In genomic region chr4:39353149-39353477, GRCh38 we compare ENCODE assay signal across 7 cellular contexts. TPM values are rescaled to one million over a fixed set of nuclear protein-coding genes. Genes with fewer than 3 reads are reported as not detected.
DNase-seq lines count a peak whose midpoint lies in the region; ATAC-seq, FAIRE-seq and TF ChIP-seq lines count a peak whose summit lies in the region.
"Not testable (repeated sequence)": the region's sequence is repeated elsewhere in the genome, so short reads cannot be mapped to it uniquely, and the experiment has no call there.

No MANE protein-coding gene starts in this region.

- peak overlapping the region; percentile 82 for H3K4me3 Mint-ChIP-seq in activated T-helper 17 cell treated with anti-CD3 and anti-CD28 coated beads, Interleukin-2, amount 50 U/mL, for 72 hours

- H3K4me1 Mint-ChIP-seq in activated T-helper 17 cell treated with anti-CD3 and anti-CD28 coated beads, Interleukin-2, amount 50 U/mL, for 72 hours: peaks cover 37% of the 10 kb centered on the region

- peaks cover 13% of the 10 kb centered on the region; the same call in 1 of the 2 replicates for H3K36me3 ChIP-seq in SJSA1
- not testable (repeated sequence) for H3K36me3 ChIP-seq in right lobe of liver; small intestine (ENCODE audit: control insufficient read depth in 2 of 2, insufficient read depth in 2 of 2, low read length in 2 of 2)

- not testable (repeated sequence) for H3K27me3 Mint-ChIP-seq in activated T-helper 17 cell treated with anti-CD3 and anti-CD28 coated beads, Interleukin-2, amount 50 U/mL, for 72 hours

- 4% methylated on average over 6 of the region's 6 CpGs for WGBS in right lobe of liver (ENCODE audit: insufficient coverage, low coverage, low lambda C conversion rate, missing lambda C conversion rate)
- 5 to 28% (median 15%) methylated on average over 6 of the region's 6 CpGs for WGBS in small intestine, 3 donors

- H3K27ac ChIP-seq in SJSA1 (peak overlapping the region; percentile 80), right lobe of liver (peak overlapping the region; percentile 80 to 92 (median 91)), small intestine (ENCODE audit: low read depth in 1 of 2, low read length in 1 of 2) (peak overlapping the region; percentile 73 to 96)

- not testable (repeated sequence) for H3K9me3 Mint-ChIP-seq in activated T-helper 17 cell treated with anti-CD3 and anti-CD28 coated beads, Interleukin-2, amount 50 U/mL, for 72 hours

- not testable (repeated sequence) for H3K9me3 ChIP-seq in SJSA1 (replicated peaks); right lobe of liver; small intestine (ENCODE audit: control insufficient read depth, low read depth)

- DNase-seq in SJSA1 (ENCODE audit: low read depth in 1 of 2, low spot score in 2 of 2); right lobe of liver; small intestine: not testable (repeated sequence)
- peak; percentile 2 for DNase-seq in effector CD8-positive, alpha-beta T cell (lab: John Stamatoyannopoulos, UW)

- H3K27ac Mint-ChIP-seq in activated T-helper 17 cell treated with anti-CD3 and anti-CD28 coated beads, Interleukin-2, amount 50 U/mL, for 72 hours: peak overlapping the region; percentile 92

- not testable (repeated sequence) for TF ChIP-seq POLR2A in right lobe of liver (IDR thresholded peaks at IDR 0.05)

- not testable (repeated sequence) for TF ChIP-seq CTCF in right lobe of liver (IDR thresholded peaks at IDR 0.05)

- H3K4me3 ChIP-seq in SJSA1 (peak overlapping the region; percentile 20; the same call in 1 of the 2 replicates), right lobe of liver (peak overlapping the region; percentile 13 to 45 (median 32))
- H3K4me3 ChIP-seq in small intestine (ENCODE audit: low read depth in 1 of 2, low read length in 2 of 2): not testable (repeated sequence)

- H3K4me1 ChIP-seq in SJSA1 (replicated peaks): peaks cover 13% of the 10 kb centered on the region
- peaks cover 0 to 46% (median 4%) of the 10 kb centered on the region in 4 donors for H3K4me1 ChIP-seq in right lobe of liver
- H3K4me1 ChIP-seq in small intestine (ENCODE audit: control insufficient read depth in 2 of 2, insufficient read depth in 1 of 2, low read depth in 1 of 2, low read length in 1 of 2): not testable (repeated sequence)

- H3K36me3 Mint-ChIP-seq in activated T-helper 17 cell treated with anti-CD3 and anti-CD28 coated beads, Interleukin-2, amount 50 U/mL, for 72 hours (ENCODE audit: low read depth): peaks cover 71% of the 10 kb centered on the region

- intact Hi-C loops in right lobe of liver (cut with DNase I): not testable (repeated sequence)

- H3K27me3 ChIP-seq in SJSA1 (replicated peaks); right lobe of liver; small intestine (ENCODE audit: control insufficient read depth in 2 of 2, insufficient read depth in 2 of 2, low read length in 2 of 2): not testable (repeated sequence)

- peak; percentile 17 for ATAC-seq in GM18909 (IDR thresholded peaks at IDR 0.05; ENCODE audit: poor library complexity, unreplicated experiment)
- peak; percentile 28 for ATAC-seq in HG02973 (IDR thresholded peaks at IDR 0.05; ENCODE audit: unreplicated experiment)
- ATAC-seq in activated T-helper 17 cell treated with anti-CD3 and anti-CD28 coated beads, Interleukin-2, amount 50 U/mL, for 72 hours (replicated peaks): not testable (repeated sequence)
- peak; percentile 36 to 56 (median 46) for ATAC-seq in right lobe of liver

- not testable (repeated sequence) for FAIRE-seq in small intestine (lab: Jason Lieb, UNC)

RNA-seq across cellular contexts. Expression of gene RFC1, which starts 13.0 kb away (rescaled TPM):
- 51.5 and 57.9 TPM in 2 replicates for total RNA-seq in SJSA1 (2014; rRNA removed; shearing (Covaris generic))
- 10 to 100 TPM; 79.0 to 86.3 TPM for total RNA-seq in activated T-helper 17 cell treated with anti-CD3 and anti-CD28 coated beads, Interleukin-2, amount 50 U/mL, for 72 hours
- 10 to 100 TPM; 17.5 to 29.7 (median 24.6) TPM for total RNA-seq in right lobe of liver
- 10 to 100 TPM in 2 of 3 donors, 1 to 10 TPM in 1; 7.4 to 20.3 (median 10.8) TPM for polyA plus RNA-seq in small intestine

RNA-seq across cellular contexts. Expression of gene KLB, which starts 53.6 kb away (rescaled TPM):
- not detected in 2 replicates for total RNA-seq in SJSA1 (2014; rRNA removed; shearing (Covaris generic))
- total RNA-seq in activated T-helper 17 cell treated with anti-CD3 and anti-CD28 coated beads, Interleukin-2, amount 50 U/mL, for 72 hours: not detected
- total RNA-seq in right lobe of liver: 10 to 100 TPM; 12.3 to 54.5 (median 17.5) TPM
- polyA plus RNA-seq in small intestine: under 1 TPM; 0.36 to 0.89 (median 0.54) TPM

Comparison
In these comparisons a context has a peak if more than half of its experiments do, and no peak if none do; other contexts are left out.
1. RNA of gene KLB, which starts 53.6 kb away (total RNA-seq): 12.3 to 54.5 TPM in right lobe of liver; not detected in activated T-helper 17 cell treated with anti-CD3 and anti-CD28 coated beads, Interleukin-2, amount 50 U/mL, for 72 hours and not detected in SJSA1; every median in the first group is over 10 times any median in the second.
2. Peak in every context shown above with its lines, with median percentiles within 50 percentile points of each other: H3K27ac ChIP-seq.